Comparison of ENCODE assay signal across 8 cellular contexts in genomic region chr22:39471421-39472141, GRCh38. TPM values are rescaled to one million over a fixed set of nuclear protein-coding genes. Genes with fewer than 3 reads are reported as not detected.
DNase-seq lines count a peak whose midpoint lies in the region; ATAC-seq and TF ChIP-seq lines count a peak whose summit lies in the region.

No MANE protein-coding gene starts in this region.

- DNase-seq in activated naive CD4-positive, alpha-beta T cell treated with anti-CD3 and anti-CD28 coated beads, Interleukin-2, amount 10 ng/mL, durations not matched to agents 7 days and 5 days, result peak; percentile 46
- DNase-seq in activated naive CD4-positive, alpha-beta T cell treated with Interleukin-2 at 50 U/mL for 16 hours, result no peak
- DNase-seq in activated naive CD8-positive, alpha-beta T cell treated with anti-CD3 and anti-CD28 coated beads, Interleukin-2, amount 10 ng/mL, durations not matched to agents 7 days and 5 days, result peak; percentile 46
- DNase-seq in left kidney (ENCODE audit: low read depth, low spot score) (peak; percentile 78), uterus (no peak), NCI-H2029 treated with DMSO at 0.1 percent for 48 hours (lab: John Stamatoyannopoulos, UW) (no peak)

- no peaks in the 10 kb centered on the region for H3K9me3 Mint-ChIP-seq in activated naive CD4-positive, alpha-beta T cell treated with anti-CD3 and anti-CD28 coated beads, Interleukin-2, amount 10 ng/mL, durations not matched to agents 7 days and 5 days
- H3K9me3 Mint-ChIP-seq in activated naive CD8-positive, alpha-beta T cell treated with anti-CD3 and anti-CD28 coated beads, Interleukin-2, amount 10 ng/mL, durations not matched to agents 7 days and 5 days, result no peaks in the 10 kb centered on the region

- no peak for TF ChIP-seq POLR2A in uterus (IDR thresholded peaks at IDR 0.05)

- CTCF ChIA-PET in activated naive CD4-positive, alpha-beta T cell treated with anti-CD3 and anti-CD28 coated beads, Interleukin-2, amount 10 ng/mL, durations not matched to agents 7 days and 5 days (lab: Charles Lee), result interaction anchor here (0.9 to 2.3 kb wide), 6 partner anchors 23 to 141 kb away, joined by 3 to 8 read pairs (median 4); partner anchors contain the start of gene TAB1

- no peak for TF ChIP-seq CTCF in uterus (IDR thresholded peaks at IDR 0.05)

- H3K36me3 ChIP-seq in uterus, result no peaks in the 10 kb centered on the region

- peaks cover 4% of the 10 kb centered on the region for H3K36me3 Mint-ChIP-seq in activated naive CD4-positive, alpha-beta T cell treated with anti-CD3 and anti-CD28 coated beads, Interleukin-2, amount 10 ng/mL, durations not matched to agents 7 days and 5 days
- no peaks in the 10 kb centered on the region for H3K36me3 Mint-ChIP-seq in activated naive CD8-positive, alpha-beta T cell treated with anti-CD3 and anti-CD28 coated beads, Interleukin-2, amount 10 ng/mL, durations not matched to agents 7 days and 5 days

- no peak overlapping the region for H3K4me3 Mint-ChIP-seq in activated naive CD4-positive, alpha-beta T cell treated with anti-CD3 and anti-CD28 coated beads, Interleukin-2, amount 10 ng/mL, durations not matched to agents 7 days and 5 days
- H3K4me3 Mint-ChIP-seq in activated naive CD8-positive, alpha-beta T cell treated with anti-CD3 and anti-CD28 coated beads, Interleukin-2, amount 10 ng/mL, durations not matched to agents 7 days and 5 days, result peak overlapping the region; percentile 61

- H3K9me3 ChIP-seq in uterus, result no peaks in the 10 kb centered on the region

- no peak overlapping the region for H3K4me3 ChIP-seq in uterus

- H3K27ac ChIP-seq in uterus, result peak overlapping the region; percentile 24 to 50

- no peaks in the 10 kb centered on the region for H3K4me1 ChIP-seq in uterus

- no peaks in the 10 kb centered on the region for H3K27me3 ChIP-seq in uterus

- H3K27ac Mint-ChIP-seq in activated naive CD4-positive, alpha-beta T cell treated with anti-CD3 and anti-CD28 coated beads, Interleukin-2, amount 10 ng/mL, durations not matched to agents 7 days and 5 days, result peak overlapping the region; percentile 72
- H3K27ac Mint-ChIP-seq in activated naive CD8-positive, alpha-beta T cell treated with anti-CD3 and anti-CD28 coated beads, Interleukin-2, amount 10 ng/mL, durations not matched to agents 7 days and 5 days, result peak overlapping the region; percentile 85

- peaks cover 15% of the 10 kb centered on the region for H3K27me3 Mint-ChIP-seq in activated naive CD4-positive, alpha-beta T cell treated with anti-CD3 and anti-CD28 coated beads, Interleukin-2, amount 10 ng/mL, durations not matched to agents 7 days and 5 days
- H3K27me3 Mint-ChIP-seq in activated naive CD8-positive, alpha-beta T cell treated with anti-CD3 and anti-CD28 coated beads, Interleukin-2, amount 10 ng/mL, durations not matched to agents 7 days and 5 days, result no peaks in the 10 kb centered on the region

- peak; percentile 47 for ATAC-seq in HG03378 (IDR thresholded peaks at IDR 0.05; ENCODE audit: unreplicated experiment)
- peak; percentile 79 for ATAC-seq in activated naive CD8-positive, alpha-beta T cell treated with anti-CD3 and anti-CD28 coated beads, Interleukin-2, amount 10 ng/mL, durations not matched to agents 7 days and 5 days (ENCODE audit: low read depth)
- ATAC-seq in HG03280 (IDR thresholded peaks at IDR 0.05; ENCODE audit: unreplicated experiment), result no peak

- POLR2A ChIA-PET in activated naive CD8-positive, alpha-beta T cell treated with anti-CD3 and anti-CD28 coated beads, Interleukin-2, amount 10 ng/mL, durations not matched to agents 7 days and 5 days (lab: Charles Lee), result interaction anchor here (0.6 to 1.0 kb wide), 4 partner anchors 25 to 1160 kb away, joined by 3 to 6 read pairs (median 3); partner anchors contain the start of gene ATF4

- H3K4me1 Mint-ChIP-seq in activated naive CD4-positive, alpha-beta T cell treated with anti-CD3 and anti-CD28 coated beads, Interleukin-2, amount 10 ng/mL, durations not matched to agents 7 days and 5 days, result peaks cover 48% of the 10 kb centered on the region
- peaks cover 29% of the 10 kb centered on the region for H3K4me1 Mint-ChIP-seq in activated naive CD8-positive, alpha-beta T cell treated with anti-CD3 and anti-CD28 coated beads, Interleukin-2, amount 10 ng/mL, durations not matched to agents 7 days and 5 days

- intact Hi-C loops in uterus (cut with DNase I; ENCODE audit: low total_unique reads), result no loop called here

RNA-seq across cellular contexts. Expression of gene MGAT3, which starts 14.8 kb away (rescaled TPM):
- 1 to 10 TPM; 7.0 to 7.2 TPM for total RNA-seq in activated naive CD8-positive, alpha-beta T cell treated with anti-CD3 and anti-CD28 coated beads, Interleukin-2, amount 10 ng/mL, durations not matched to agents 7 days and 5 days
- total RNA-seq in uterus, result 10 to 100 TPM in 1 of 4 donors, 1 to 10 TPM in 1, under 1 TPM in 1, not detected in 1; 0.26 to 11.8 (median 9.5) TPM

RNA-seq across cellular contexts. Expression of gene MIEF1, which starts 30.5 kb away (rescaled TPM):
- 10 to 100 TPM; 33.9 to 40.0 TPM for total RNA-seq in activated naive CD8-positive, alpha-beta T cell treated with anti-CD3 and anti-CD28 coated beads, Interleukin-2, amount 10 ng/mL, durations not matched to agents 7 days and 5 days
- 10 to 100 TPM in 3 of 4 donors, 1 to 10 TPM in 1; 6.9 to 23.3 (median 20.6) TPM for total RNA-seq in uterus

RNA-seq across cellular contexts. Expression of gene ATF4, which starts 48.8 kb away (rescaled TPM):
- 100 to 1,000 TPM; 413 to 424 TPM for total RNA-seq in activated naive CD8-positive, alpha-beta T cell treated with anti-CD3 and anti-CD28 coated beads, Interleukin-2, amount 10 ng/mL, durations not matched to agents 7 days and 5 days
- 100 to 1,000 TPM; 105 to 351 (median 293) TPM for total RNA-seq in uterus

Comparison
In these comparisons a context has a peak if more than half of its experiments do, and no peak if none do; other contexts are left out.
1. DNase-seq: peak in activated naive CD4-positive, alpha-beta T cell treated with anti-CD3 and anti-CD28 coated beads, Interleukin-2, amount 10 ng/mL, durations not matched to agents 7 days and 5 days (single experiment), activated naive CD8-positive, alpha-beta T cell treated with anti-CD3 and anti-CD28 coated beads, Interleukin-2, amount 10 ng/mL, durations not matched to agents 7 days and 5 days (single experiment) and left kidney (single experiment); none in activated naive CD4-positive, alpha-beta T cell treated with Interleukin-2 at 50 U/mL for 16 hours (single experiment), uterus (0 of 2) and NCI-H2029 treated with DMSO at 0.1 percent for 48 hours (single experiment).